In genomic region chr13:42658019-42658418, GRCh38 we compare ENCODE assay signal across 18 cellular contexts.
"Had no signal": no experiment of that assay in that cellular context is flagged by ENCODE, and none has a peak within 500 bp of the region (broad histone marks: within the 10 kb centered on the region; RNA-seq: fewer than 3 reads in every experiment).

No MANE protein-coding gene starts in this region.

- H3K36me3 ChIP-seq: MG63, SJCRH30 had no signal

- FAIRE-seq: HepG2 had no signal

- H3K4me1 ChIP-seq: SJCRH30 had no signal

- DNase-seq: IMR-90; KG1; MG63; NCI-H1092; NCI-H1105 treated with DMSO at 0.1 percent for 48 hours; NCI-H1417 treated with DMSO at 0.1 percent for 48 hours; NCI-H1694; NCI-H187 treated with DMSO at 0.1 percent for 48 hours; NCI-H2107; NCI-H2227 treated with DMSO at 0.1 percent for 48 hours; NCI-H524; NCI-H526 treated with DMSO at 0.1 percent for 48 hours; NCI-H82; NK-92 treated with Interleukin-12 subunit alpha and Interleukin-12 subunit beta, amount 100 ng/mL, for 24 hours; PC-3; SHP77 treated with DMSO at 0.1 percent for 48 hours; SJCRH30 had no signal

- H3K4me3 ChIP-seq: MG63, SJCRH30 had no signal

- H3K9me3 ChIP-seq: MG63, SJCRH30 had no signal

- H3K27ac ChIP-seq: SJCRH30 had no signal

- H3K27me3 ChIP-seq: SJCRH30 had no signal
